Comparison of ENCODE assay signal across 8 cellular contexts in genomic region chr7:96075510-96076349, GRCh38.
A peak's percentile ranks its signal among the peaks of the same experiment; 100 is the strongest.
DNase-seq lines count a peak whose midpoint lies in the region; ATAC-seq and TF ChIP-seq lines count a peak whose summit lies in the region.

No MANE protein-coding gene starts in this region.

- H3K9me3 Mint-ChIP-seq in activated T-cell treated with anti-CD3 and anti-CD28 coated beads, Interleukin-2, amount 50 U/mL, for 24 hours: no peaks in the 10 kb centered on the region
- H3K9me3 Mint-ChIP-seq in stimulated activated naive CD8-positive, alpha-beta T cell treated with anti-CD3 and anti-CD28 coated beads, Interleukin-15, Interleukin-2, amounts not matched to agents 100 ng/mL and 50 ng/mL, for 24 hours: no peaks in the 10 kb centered on the region

- H3K4me1 ChIP-seq in HUES48 (ENCODE audit: control insufficient read depth, insufficient read depth, low read length) (0 out of 2 replicates have a peak, but pooled peaks cover 7% of the 10 kb centered on the region), esophagus squamous epithelium (peaks cover 0 to 12% (median 5%) of the 10 kb centered on the region in 3 donors), muscle layer of duodenum (ENCODE audit: control insufficient read depth in 1 of 2, insufficient read depth in 2 of 2, low read length in 2 of 2) (peaks cover 0 to 5% of the 10 kb centered on the region in 2 donors)

- H3K9me3 ChIP-seq in HUES48 (ENCODE audit: control insufficient read depth, insufficient read depth, low read length): no peaks in the 10 kb centered on the region
- no peaks in the 10 kb centered on the region for H3K9me3 ChIP-seq in esophagus squamous epithelium
- H3K9me3 ChIP-seq in muscle layer of duodenum (ENCODE audit: control insufficient read depth in 1 of 2, low read length in 2 of 2): no peaks in the 10 kb centered on the region

- peak; percentile 91 for DNase-seq in COR-L47 (lab: John Stamatoyannopoulos, UW)
- peak; percentile 97 for DNase-seq in NOMO-1 treated with dmso at 0.1 percent for 144 hours (lab: John Stamatoyannopoulos, UW; ENCODE audit: unreplicated experiment)
- peak; percentile 65 for DNase-seq in activated T-cell treated with anti-CD3 and anti-CD28 coated beads, Interleukin-2, amount 50 U/mL, for 24 hours
- DNase-seq in esophagus squamous epithelium (lab: John Stamatoyannopoulos, UW): no peak

- intact Hi-C loops in esophagus squamous epithelium (cut with DNase I): no loop called here

- ATAC-seq in GM21360 (IDR thresholded peaks at IDR 0.05; ENCODE audit: unreplicated experiment): peak; percentile 89

- 2% methylated on average over 26 of the region's 47 CpGs for WGBS in esophagus squamous epithelium, 2 donors

- TF ChIP-seq POLR2A in esophagus squamous epithelium (IDR thresholded peaks at IDR 0.05): no peak

- peaks cover 20% of the 10 kb centered on the region for H3K27me3 ChIP-seq in HUES48 (ENCODE audit: control insufficient read depth, insufficient read depth, low read length)
- H3K27me3 ChIP-seq in esophagus squamous epithelium: peaks cover 0 to 22% (median 2%) of the 10 kb centered on the region in 4 donors
- H3K27me3 ChIP-seq in muscle layer of duodenum (ENCODE audit: low read depth, low read length): no peaks in the 10 kb centered on the region

- no peaks in the 10 kb centered on the region for H3K36me3 ChIP-seq in HUES48 (ENCODE audit: control insufficient read depth, insufficient read depth, low read length)
- no peaks in the 10 kb centered on the region for H3K36me3 ChIP-seq in esophagus squamous epithelium
- no peaks in the 10 kb centered on the region for H3K36me3 ChIP-seq in muscle layer of duodenum (ENCODE audit: control insufficient read depth in 1 of 2, insufficient read depth in 2 of 2, low read length in 2 of 2)

- peaks cover 8% of the 10 kb centered on the region for H3K4me1 Mint-ChIP-seq in activated T-cell treated with anti-CD3 and anti-CD28 coated beads, Interleukin-2, amount 50 U/mL, for 24 hours (ENCODE audit: low read depth)
- peaks cover 6% of the 10 kb centered on the region for H3K4me1 Mint-ChIP-seq in stimulated activated naive CD8-positive, alpha-beta T cell treated with anti-CD3 and anti-CD28 coated beads, Interleukin-15, Interleukin-2, amounts not matched to agents 100 ng/mL and 50 ng/mL, for 24 hours (ENCODE audit: low read depth)

- H3K27ac ChIP-seq in HUES48 (ENCODE audit: low read depth, low read length) (peak overlapping the region; percentile 14), esophagus squamous epithelium (no peak overlapping the region), muscle layer of duodenum (ENCODE audit: low read length) (no peak overlapping the region)

- peaks cover 47% of the 10 kb centered on the region for H3K27me3 Mint-ChIP-seq in activated T-cell treated with anti-CD3 and anti-CD28 coated beads, Interleukin-2, amount 50 U/mL, for 24 hours
- peaks cover 67% of the 10 kb centered on the region for H3K27me3 Mint-ChIP-seq in stimulated activated naive CD8-positive, alpha-beta T cell treated with anti-CD3 and anti-CD28 coated beads, Interleukin-15, Interleukin-2, amounts not matched to agents 100 ng/mL and 50 ng/mL, for 24 hours

- H3K4me3 ChIP-seq in HUES48 (ENCODE audit: low read depth, low read length): peak overlapping the region; percentile 65
- peak overlapping the region; percentile 27 to 65 (median 46) for H3K4me3 ChIP-seq in esophagus squamous epithelium
- peak overlapping the region; percentile 75 to 76 for H3K4me3 ChIP-seq in muscle layer of duodenum (ENCODE audit: low read depth in 1 of 2, low read length in 2 of 2)

- H3K9ac ChIP-seq in HUES48 (ENCODE audit: low read depth, low read length): no peak overlapping the region

- H3K4me3 Mint-ChIP-seq in activated T-cell treated with anti-CD3 and anti-CD28 coated beads, Interleukin-2, amount 50 U/mL, for 24 hours: peak overlapping the region; percentile 75
- peak overlapping the region; percentile 81 for H3K4me3 Mint-ChIP-seq in stimulated activated naive CD8-positive, alpha-beta T cell treated with anti-CD3 and anti-CD28 coated beads, Interleukin-15, Interleukin-2, amounts not matched to agents 100 ng/mL and 50 ng/mL, for 24 hours

- TF ChIP-seq CTCF in esophagus squamous epithelium (IDR thresholded peaks at IDR 0.05): peak; percentile 42 to 79 (median 74)

- no peaks in the 10 kb centered on the region for H3K36me3 Mint-ChIP-seq in activated T-cell treated with anti-CD3 and anti-CD28 coated beads, Interleukin-2, amount 50 U/mL, for 24 hours (ENCODE audit: low read depth)
- no peaks in the 10 kb centered on the region for H3K36me3 Mint-ChIP-seq in stimulated activated naive CD8-positive, alpha-beta T cell treated with anti-CD3 and anti-CD28 coated beads, Interleukin-15, Interleukin-2, amounts not matched to agents 100 ng/mL and 50 ng/mL, for 24 hours (ENCODE audit: low read depth)

- no peak overlapping the region for H3K27ac Mint-ChIP-seq in activated T-cell treated with anti-CD3 and anti-CD28 coated beads, Interleukin-2, amount 50 U/mL, for 24 hours
- no peak overlapping the region for H3K27ac Mint-ChIP-seq in stimulated activated naive CD8-positive, alpha-beta T cell treated with anti-CD3 and anti-CD28 coated beads, Interleukin-15, Interleukin-2, amounts not matched to agents 100 ng/mL and 50 ng/mL, for 24 hours
